8 cellular contexts compared by ENCODE assay signal in genomic region chr5:151675225-151675955, GRCh38. TPM values are rescaled to one million over a fixed set of nuclear protein-coding genes. Genes with fewer than 3 reads are reported as not detected.
A peak's percentile ranks its signal among the peaks of the same experiment; 100 is the strongest.
DNase-seq lines count a peak whose midpoint lies in the region; ATAC-seq lines count a peak whose summit lies in the region.

No MANE protein-coding gene starts in this region.

- H3K36me3 ChIP-seq in stomach smooth muscle (ENCODE audit: control insufficient read depth in 2 of 2, insufficient read depth in 2 of 2, low read length in 2 of 2), result peaks cover 9 to 19% of the 10 kb centered on the region in 2 donors
- H3K36me3 ChIP-seq in CD4-positive, alpha-beta memory T cell (ENCODE audit: insufficient read depth, low read length), result no peaks in the 10 kb centered on the region

- peak overlapping the region in 1 of 7 donors; percentile 38 for H3K27ac Mint-ChIP-seq in CD4-positive, alpha-beta memory T cell

- DNase-seq in SK-MEL-5 (ENCODE audit: low read depth, low spot score) (peak; percentile 59), right cardiac atrium (no peak), superior temporal gyrus (ENCODE audit: extremely low spot score) (no peak), NCI-H2171 treated with DMSO at 0.1 percent for 48 hours (lab: John Stamatoyannopoulos, UW) (no peak)
- DNase-seq in activated effector memory CD4-positive, alpha-beta T cell treated with anti-CD3 and anti-CD28 coated beads, Interleukin-2, amount 50 U/mL, for 16 hours, result no peak
- DNase-seq in CD4-positive, alpha-beta memory T cell, result no peak

- H3K4me1 Mint-ChIP-seq in CD4-positive, alpha-beta memory T cell, result no peaks in the 10 kb centered on the region

- H3K9me3 ChIP-seq in right cardiac atrium (ENCODE audit: control insufficient read depth, low read length), result no peaks in the 10 kb centered on the region
- H3K9me3 ChIP-seq in stomach smooth muscle (ENCODE audit: control insufficient read depth in 2 of 2, low read length in 2 of 2), result no peaks in the 10 kb centered on the region
- no peaks in the 10 kb centered on the region for H3K9me3 ChIP-seq in CD4-positive, alpha-beta memory T cell (ENCODE audit: control insufficient read depth in 1 of 2, low read length in 2 of 2)

- no peak overlapping the region for H3K4me3 ChIP-seq in right cardiac atrium (ENCODE audit: low read length)
- H3K4me3 ChIP-seq in stomach smooth muscle (ENCODE audit: low read length in 2 of 2), result no peak overlapping the region
- H3K4me3 ChIP-seq in CD4-positive, alpha-beta memory T cell (ENCODE audit: low read length in 2 of 2), result no peak overlapping the region

- no peaks in the 10 kb centered on the region for H3K9me3 Mint-ChIP-seq in CD4-positive, alpha-beta memory T cell

- H3K4me3 Mint-ChIP-seq in CD4-positive, alpha-beta memory T cell, result no peak overlapping the region

- intact Hi-C loops in right cardiac atrium (cut with DNase I), result no loop called here
- intact Hi-C loops in CD4-positive, alpha-beta memory T cell (cut with micrococcal nuclease), result no loop called here

- H3K27me3 Mint-ChIP-seq in CD4-positive, alpha-beta memory T cell, result peaks cover 2 to 4% of the 10 kb centered on the region in 2 donors

- ATAC-seq in GM21717 (IDR thresholded peaks at IDR 0.05; ENCODE audit: unreplicated experiment) (peak; percentile 69), right cardiac atrium (peak in 1 of 2 donors; percentile 43)

- peaks cover 50% of the 10 kb centered on the region for H3K4me1 ChIP-seq in right cardiac atrium (ENCODE audit: control insufficient read depth, insufficient read depth, low read length)
- peaks cover 60% of the 10 kb centered on the region for H3K4me1 ChIP-seq in stomach smooth muscle (ENCODE audit: control insufficient read depth, insufficient read depth, low read length)
- H3K4me1 ChIP-seq in CD4-positive, alpha-beta memory T cell (ENCODE audit: insufficient read depth, low read length), result no peaks in the 10 kb centered on the region

- H3K36me3 Mint-ChIP-seq in CD4-positive, alpha-beta memory T cell, result no peaks in the 10 kb centered on the region

- POLR2A ChIA-PET in CD4-positive, alpha-beta memory T cell (lab: Charles Lee; ENCODE audit: partially characterized antibody), result no interaction called here

- no peak overlapping the region for H3K9ac ChIP-seq in stomach smooth muscle (ENCODE audit: low read length in 2 of 2)

- in situ Hi-C loops in SK-MEL-5 (cut with HindIII; ENCODE audit: low pct_unique_long_range_greater_than_20kb, low sequenced_read_pairs), result no loop called here

- H3K27ac ChIP-seq in right cardiac atrium (ENCODE audit: low read length) (peak overlapping the region; percentile 92), stomach smooth muscle (ENCODE audit: low read length) (peak overlapping the region; percentile 55)
- H3K27ac ChIP-seq in CD4-positive, alpha-beta memory T cell (ENCODE audit: low read depth, low read length), result no peak overlapping the region

- H3K27me3 ChIP-seq in right cardiac atrium (ENCODE audit: control insufficient read depth, insufficient read depth), result no peaks in the 10 kb centered on the region
- H3K27me3 ChIP-seq in stomach smooth muscle (ENCODE audit: control insufficient read depth in 1 of 2, insufficient read depth in 2 of 2, low read length in 2 of 2), result no peaks in the 10 kb centered on the region
- H3K27me3 ChIP-seq in CD4-positive, alpha-beta memory T cell (ENCODE audit: insufficient read depth, low read length), result no peaks in the 10 kb centered on the region

- WGBS in right cardiac atrium, result 62% methylated on average over 1 of the region's 1 CpG

- CTCF ChIA-PET in CD4-positive, alpha-beta memory T cell (lab: Charles Lee; ENCODE audit: partially characterized antibody), result interaction anchor here (1.6 to 2.2 kb wide), 2 partner anchors 16 to 23 kb away, joined by 6 to 7 read pairs; no protein-coding TSS in a partner anchor

RNA-seq across cellular contexts. Expression of gene SPARC, which starts 11.3 kb away (rescaled TPM):
- 1,245 and 1,275 TPM in 2 replicates for total RNA-seq in SK-MEL-5 (2014; rRNA removed; shearing (Covaris generic))
- 1,268 and 1,800 TPM in 2 replicates for polyA plus RNA-seq in SK-MEL-5 (2015; cell fraction: cytosol; rRNA removed)
- polyA plus RNA-seq in SK-MEL-5 (2015; cell fraction: nucleus; rRNA removed), result 255 and 292 TPM in 2 replicates
- total RNA-seq in right cardiac atrium, result 100 to 1,000 TPM; 440 to 896 (median 629) TPM
- 301 TPM for polyA plus RNA-seq in right cardiac atrium
- under 1 TPM; 0.19 to 0.47 TPM for total RNA-seq in CD4-positive, alpha-beta memory T cell
- polyA plus RNA-seq in CD4-positive, alpha-beta memory T cell, result under 1 TPM in 1 of 2 donors, not detected in 1; 0.37 TPM

Comparison
In these comparisons a context has a peak if more than half of its experiments do, and no peak if none do; other contexts are left out.
1. RNA of gene SPARC, which starts 11.3 kb away (total RNA-seq): 1,245 to 1,275 TPM in SK-MEL-5 and 440 to 896 TPM in right cardiac atrium; 0.19 to 0.47 TPM in CD4-positive, alpha-beta memory T cell; every median in the first group is over 100 times any median in the second.